29 cellular contexts compared by ENCODE assay signal in genomic region chr4:2250764-2251072, GRCh38. TPM values are rescaled to one million over a fixed set of nuclear protein-coding genes. Genes with fewer than 3 reads are reported as not detected.
A peak's percentile ranks its signal among the peaks of the same experiment; 100 is the strongest.
DNase-seq lines count a peak whose midpoint lies in the region; ATAC-seq and TF ChIP-seq lines count a peak whose summit lies in the region.
"Had no signal": no experiment of that assay in that cellular context is flagged by ENCODE, and none has a peak within 500 bp of the region (broad histone marks: within the 10 kb centered on the region; RNA-seq: fewer than 3 reads in every experiment).

No MANE protein-coding gene starts in this region.

- no peak overlapping the region for H2AK5ac ChIP-seq in neuronal stem cell (ENCODE audit: low read depth, low read length)

- no peaks in the 10 kb centered on the region for H3K27me3 ChIP-seq in neuronal stem cell (ENCODE audit: control insufficient read depth in 3 of 3, insufficient read depth in 3 of 3, low read depth in 1 of 3, low read length in 3 of 3)
- H3K27me3 ChIP-seq: adrenal gland, stomach had no signal

- H3K4me2 ChIP-seq in neuronal stem cell (ENCODE audit: insufficient read depth, low read length, poor library complexity, severe bottlenecking), result no peak overlapping the region

- H2AFZ ChIP-seq in neuronal stem cell (ENCODE audit: low read length), result no peak overlapping the region
- H2AFZ ChIP-seq: parathyroid adenoma had no signal

- H2BK120ac ChIP-seq in neuronal stem cell (ENCODE audit: low read depth, low read length), result no peak overlapping the region

- H3K36me3 Mint-ChIP-seq in activated CD8-positive, alpha-beta memory T cell treated with anti-CD3 and anti-CD28 coated beads, Interleukin-2, amount 10 ng/mL, durations not matched to agents 7 days and 5 days, result no peaks in the 10 kb centered on the region

- no peak overlapping the region for H3K9ac ChIP-seq in neuronal stem cell (ENCODE audit: low read depth, low read length, poor library complexity)
- H3K9ac ChIP-seq: parathyroid adenoma had no signal

- H4K8ac ChIP-seq in neuronal stem cell (ENCODE audit: low read depth, low read length), result no peak overlapping the region

- no peak overlapping the region for H3K4me3 ChIP-seq in neuronal stem cell (ENCODE audit: low read length in 2 of 2)
- H3K4me3 ChIP-seq: adrenal gland, HAP-1, stomach had no signal

- no CpG with 5 or more reads among the region's 10 CpGs for WGBS in neuronal stem cell (ENCODE audit: extremely low coverage in 2 of 2, insufficient read length in 2 of 2, insufficient replicate concordance in 1 of 2), 2 donors

- H2BK5ac ChIP-seq in neuronal stem cell (ENCODE audit: low read length), result no peak overlapping the region

- H3K4me3 Mint-ChIP-seq in activated CD8-positive, alpha-beta memory T cell treated with anti-CD3 and anti-CD28 coated beads, Interleukin-2, amount 10 ng/mL, durations not matched to agents 7 days and 5 days, result no peak overlapping the region
- H3K4me3 Mint-ChIP-seq: activated T-cell treated with anti-CD3 and anti-CD28 coated beads, Interleukin-2, amount 50 U/mL, for 4 hours; neural crest cell; T-helper 17 cell had no signal

- POLR2A ChIA-PET in RWPE1 (lab: Yijun Ruan, JAX; ENCODE audit: low non-redundant PET), result no interaction called here

- H3K27me3 Mint-ChIP-seq in activated CD8-positive, alpha-beta memory T cell treated with anti-CD3 and anti-CD28 coated beads, Interleukin-2, amount 10 ng/mL, durations not matched to agents 7 days and 5 days, result no peaks in the 10 kb centered on the region
- H3K27me3 Mint-ChIP-seq: CD4-positive, CD25-positive, alpha-beta regulatory T cell; effector memory CD8-positive, alpha-beta T cell; T-helper 17 cell had no signal

- no peak overlapping the region for H2BK12ac ChIP-seq in neuronal stem cell (ENCODE audit: low read length)

- no peak overlapping the region for H3K4ac ChIP-seq in neuronal stem cell (ENCODE audit: low read length)

- ATAC-seq in activated CD8-positive, alpha-beta memory T cell treated with anti-CD3 and anti-CD28 coated beads, Interleukin-2, amount 10 ng/mL, durations not matched to agents 7 days and 5 days, result no peak
- ATAC-seq in GM19455 (IDR thresholded peaks at IDR 0.05; ENCODE audit: unreplicated experiment) (no peak), GM18858 (IDR thresholded peaks at IDR 0.05; ENCODE audit: unreplicated experiment) (no peak)
- ATAC-seq: activated T-cell treated with anti-CD3 and anti-CD28 coated beads, Interleukin-2, amount 50 U/mL, for 4 hours; effector memory CD8-positive, alpha-beta T cell; left colon; PC-3; T-helper 17 cell had no signal

- no peak overlapping the region for H3K18ac ChIP-seq in neuronal stem cell (ENCODE audit: low read length)

- H3K79me1 ChIP-seq in neuronal stem cell (ENCODE audit: low read depth, low read length), result peaks cover 4% of the 10 kb centered on the region

- H3K4me1 ChIP-seq in neuronal stem cell (ENCODE audit: control insufficient read depth in 2 of 2, insufficient read depth in 1 of 2, low read depth in 1 of 2, low read length in 2 of 2), result no peaks in the 10 kb centered on the region
- H3K4me1 ChIP-seq: HAP-1, parathyroid adenoma had no signal

- peak overlapping the region; percentile 21 for H3K14ac ChIP-seq in neuronal stem cell (ENCODE audit: low read length)

- H4K91ac ChIP-seq in neuronal stem cell (ENCODE audit: low read depth, low read length, poor library complexity), result no peak overlapping the region

- no peak overlapping the region for H3K27ac Mint-ChIP-seq in activated CD8-positive, alpha-beta memory T cell treated with anti-CD3 and anti-CD28 coated beads, Interleukin-2, amount 10 ng/mL, durations not matched to agents 7 days and 5 days
- H3K27ac Mint-ChIP-seq: T-helper 17 cell had no signal

- H3K4me1 Mint-ChIP-seq in activated CD8-positive, alpha-beta memory T cell treated with anti-CD3 and anti-CD28 coated beads, Interleukin-2, amount 10 ng/mL, durations not matched to agents 7 days and 5 days, result no peaks in the 10 kb centered on the region

- CTCF ChIA-PET in activated CD8-positive, alpha-beta memory T cell treated with anti-CD3 and anti-CD28 coated beads, Interleukin-2, amount 10 ng/mL, durations not matched to agents 7 days and 5 days (lab: Charles Lee), result interaction anchor here (2.6 kb wide), 1 partner anchor 12 kb away, joined by 5 read pairs; the partner anchor contains the start of gene MXD4
- CTCF ChIA-PET in RWPE1 (lab: Yijun Ruan, JAX), result no interaction called here

- H2BK15ac ChIP-seq in neuronal stem cell (ENCODE audit: low read length), result no peak overlapping the region

- H3K9me3 Mint-ChIP-seq in activated CD8-positive, alpha-beta memory T cell treated with anti-CD3 and anti-CD28 coated beads, Interleukin-2, amount 10 ng/mL, durations not matched to agents 7 days and 5 days (ENCODE audit: low read depth), result no peaks in the 10 kb centered on the region
- H3K9me3 Mint-ChIP-seq: activated T-cell treated with anti-CD3 and anti-CD28 coated beads, Interleukin-2, amount 50 U/mL, for 4 hours; CD4-positive, CD25-positive, alpha-beta regulatory T cell; effector memory CD8-positive, alpha-beta T cell; neural crest cell had no signal

- peaks cover 31 to 32% of the 10 kb centered on the region in 2 donors for H3K36me3 ChIP-seq in neuronal stem cell (replicated peaks in 1 of 2; ENCODE audit: control insufficient read depth in 2 of 2, insufficient read depth in 2 of 2, low read length in 2 of 2)
- H3K36me3 ChIP-seq: HAP-1 had no signal

- no peak for TF ChIP-seq CTCF in RWPE1 (conservative IDR thresholded peaks at IDR 0.05; ENCODE audit: low read depth)

- H3K23ac ChIP-seq in neuronal stem cell (ENCODE audit: low read depth, low read length, poor library complexity), result peak overlapping the region; percentile 73

- DNase-seq in activated CD8-positive, alpha-beta memory T cell treated with anti-CD3 and anti-CD28 coated beads, Interleukin-2, amount 10 ng/mL, durations not matched to agents 7 days and 5 days, result peak; percentile 33
- DNase-seq in activated CD8-positive, alpha-beta memory T cell treated with anti-CD3 and anti-CD28 coated beads, Interleukin-2, amount 50 U/mL, for 4 hours, result no peak
- DNase-seq in GM03348 (ENCODE audit: low spot score), result peak; percentile 1
- DNase-seq in RWPE1 (ENCODE audit: low spot score), result no peak
- DNase-seq in neuronal stem cell (ENCODE audit: low spot score), result no peak
- DNase-seq in NCI-H187 treated with DMSO at 0.1 percent for 48 hours (lab: John Stamatoyannopoulos, UW), result no peak
- DNase-seq: activated CD4-positive, CD25-positive, alpha-beta regulatory T cell treated with anti-CD3 and anti-CD28 coated beads, Interleukin-2, amount 50 U/mL, for 72 hours; activated T-cell treated with anti-CD3 and anti-CD28 coated beads, Interleukin-2, amount 50 U/mL, for 4 hours; Calu3; central memory CD4-positive, alpha-beta T cell; cortex of kidney; Kasumi-1; NCI-H1436; NCI-H2081 treated with DMSO at 0.1 percent for 48 hours; NCI-H2227 treated with DMSO at 0.1 percent for 48 hours; NCI-H526 treated with DMSO at 0.1 percent for 48 hours; NK-92 treated with Interleukin-12 subunit alpha and Interleukin-12 subunit beta, amount 100 ng/mL, for 24 hours; PC-3 had no signal

- H3K9me3 ChIP-seq in neuronal stem cell (replicated peaks in 1 of 2; ENCODE audit: control insufficient read depth in 2 of 2, insufficient read depth in 1 of 2, low read depth in 1 of 2, low read length in 2 of 2), result no peaks in the 10 kb centered on the region
- H3K9me3 ChIP-seq: adrenal gland, HAP-1, stomach had no signal

- H3K27ac ChIP-seq in RWPE1 (peak overlapping the region; percentile 66), neuronal stem cell (replicated peaks; ENCODE audit: low read length) (no peak overlapping the region)
- H3K27ac ChIP-seq: adrenal gland, parathyroid adenoma, stomach had no signal

RNA-seq across cellular contexts. Expression of gene HAUS3, which starts 8.8 kb away (rescaled TPM):
- 10 to 100 TPM; 29.8 to 34.5 TPM for total RNA-seq in activated CD8-positive, alpha-beta memory T cell treated with anti-CD3 and anti-CD28 coated beads, Interleukin-2, amount 10 ng/mL, durations not matched to agents 7 days and 5 days
- 11.4 TPM for polyA plus RNA-seq in neuronal stem cell (2013, experiment 1 of 2)
- 12.2 TPM for polyA plus RNA-seq in neuronal stem cell (2013, experiment 2 of 2)

RNA-seq across cellular contexts. Expression of gene POLN, which starts 8.8 kb away (rescaled TPM):
- 1 to 10 TPM; 5.5 to 5.6 TPM for total RNA-seq in activated CD8-positive, alpha-beta memory T cell treated with anti-CD3 and anti-CD28 coated beads, Interleukin-2, amount 10 ng/mL, durations not matched to agents 7 days and 5 days
- polyA plus RNA-seq in neuronal stem cell (2013, experiment 1 of 2), result 0.77 TPM
- polyA plus RNA-seq in neuronal stem cell (2013, experiment 2 of 2), result 0.54 TPM

RNA-seq across cellular contexts. Expression of gene MXD4, which starts 11.2 kb away (rescaled TPM):
- 10 to 100 TPM; 13.7 to 14.3 TPM for total RNA-seq in activated CD8-positive, alpha-beta memory T cell treated with anti-CD3 and anti-CD28 coated beads, Interleukin-2, amount 10 ng/mL, durations not matched to agents 7 days and 5 days
- polyA plus RNA-seq in neuronal stem cell (2013, experiment 1 of 2), result 45.6 TPM
- 47.1 TPM for polyA plus RNA-seq in neuronal stem cell (2013, experiment 2 of 2)

Comparison
In these comparisons a context has a peak if more than half of its experiments do, and no peak if none do; other contexts are left out.
1. DNase-seq: peak in activated CD8-positive, alpha-beta memory T cell treated with anti-CD3 and anti-CD28 coated beads, Interleukin-2, amount 10 ng/mL, durations not matched to agents 7 days and 5 days (single experiment) and GM03348 (single experiment); none in activated CD8-positive, alpha-beta memory T cell treated with anti-CD3 and anti-CD28 coated beads, Interleukin-2, amount 50 U/mL, for 4 hours (single experiment), RWPE1 (single experiment), neuronal stem cell (single experiment) and NCI-H187 treated with DMSO at 0.1 percent for 48 hours (single experiment).